Comparison of ENCODE assay signal across 19 cellular contexts in the genomic region with DNA sequence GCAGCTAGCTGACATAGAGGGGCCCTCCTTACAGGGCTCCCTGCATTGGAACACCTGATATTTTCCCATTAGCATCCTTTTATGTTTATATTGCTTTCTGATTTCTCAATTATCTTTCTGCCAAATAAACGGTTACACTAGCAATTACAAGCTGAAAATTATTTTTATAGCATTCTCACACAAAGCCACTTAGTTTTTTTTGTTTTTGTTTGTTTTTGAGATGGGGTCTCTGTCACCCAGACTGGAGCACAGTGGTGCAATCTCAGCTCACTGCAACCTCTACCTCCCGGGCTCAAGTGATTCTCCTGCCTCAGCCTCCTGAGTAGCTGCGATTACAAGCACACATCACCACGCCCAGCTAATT. TPM values are rescaled to one million over a fixed set of nuclear protein-coding genes. Genes with fewer than 3 reads are reported as not detected.
DNase-seq lines count a peak whose midpoint lies in the region; ATAC-seq lines count a peak whose summit lies in the region.
"Had no signal": no experiment of that assay in that cellular context is flagged by ENCODE, and none has a peak within 500 bp of the region (broad histone marks: within the 10 kb centered on the region; RNA-seq: fewer than 3 reads in every experiment).

No MANE protein-coding gene starts in this region.

- no peaks in the 10 kb centered on the region for H3K36me3 Mint-ChIP-seq in T-helper 1 cell treated with Interleukin-12 subunit alpha and Interleukin-12 subunit beta and Interleukin-4 antibody, amounts not matched to agents 30 μg/mL and 1 μg/mL, for 36 hours (ENCODE audit: low read depth)
- peaks cover 3% of the 10 kb centered on the region for H3K36me3 Mint-ChIP-seq in IgD-negative memory B cell
- H3K36me3 Mint-ChIP-seq in activated naive CD8-positive, alpha-beta T cell, result no peaks in the 10 kb centered on the region
- H3K36me3 Mint-ChIP-seq in naive thymus-derived CD4-positive, alpha-beta T cell, result no peaks in the 10 kb centered on the region

- intact Hi-C loops in naive thymus-derived CD4-positive, alpha-beta T cell (cut with micrococcal nuclease), result loop anchor here (1.0 kb wide), 2 partner anchors 10 to 14 kb away; a partner anchor contains a TSS

- H3K4me3 Mint-ChIP-seq in T-helper 1 cell treated with Interleukin-12 subunit alpha and Interleukin-12 subunit beta and Interleukin-4 antibody, amounts not matched to agents 30 μg/mL and 1 μg/mL, for 36 hours, result no peak overlapping the region
- H3K4me3 Mint-ChIP-seq in IgD-negative memory B cell, result peak overlapping the region; percentile 38 to 91 (median 76)
- H3K4me3 Mint-ChIP-seq in activated naive CD8-positive, alpha-beta T cell, result peak overlapping the region; percentile 72
- peak overlapping the region; percentile 39 to 84 (median 76) for H3K4me3 Mint-ChIP-seq in naive thymus-derived CD4-positive, alpha-beta T cell

- CTCF ChIA-PET in naive thymus-derived CD4-positive, alpha-beta T cell (lab: Charles Lee), result interaction anchor here (0.6 to 1.8 kb wide), 4 partner anchors 8 to 230 kb away, joined by 3 to 10 read pairs (median 4); no protein-coding TSS in a partner anchor

- no peaks in the 10 kb centered on the region for H3K9me3 ChIP-seq in naive thymus-derived CD4-positive, alpha-beta T cell (ENCODE audit: control insufficient read depth in 2 of 3, low read length in 3 of 3)
- H3K9me3 ChIP-seq: BE2C, breast epithelium, left ventricle myocardium inferior, SK-N-SH had no signal

- POLR2A ChIA-PET in naive thymus-derived CD4-positive, alpha-beta T cell (lab: Charles Lee), result interaction anchor here (0.6 to 7.9 kb wide), 12 partner anchors 9 to 60 kb away, joined by 3 to 42 read pairs (median 4); a partner anchor contains a TSS

- peaks cover 12 to 33% of the 10 kb centered on the region in 2 donors for H3K4me1 ChIP-seq in naive thymus-derived CD4-positive, alpha-beta T cell (ENCODE audit: control insufficient read depth in 2 of 2, insufficient read depth in 2 of 2, low read length in 2 of 2)
- H3K4me1 ChIP-seq: breast epithelium, left ventricle myocardium inferior had no signal

- peaks cover under 1% of the 10 kb centered on the region for H3K9me3 Mint-ChIP-seq in T-helper 1 cell treated with Interleukin-12 subunit alpha and Interleukin-12 subunit beta and Interleukin-4 antibody, amounts not matched to agents 30 μg/mL and 1 μg/mL, for 36 hours
- no peaks in the 10 kb centered on the region for H3K9me3 Mint-ChIP-seq in IgD-negative memory B cell
- no peaks in the 10 kb centered on the region for H3K9me3 Mint-ChIP-seq in activated naive CD8-positive, alpha-beta T cell (ENCODE audit: low read depth)
- no peaks in the 10 kb centered on the region for H3K9me3 Mint-ChIP-seq in naive thymus-derived CD4-positive, alpha-beta T cell

- no peak for ATAC-seq in naive thymus-derived CD4-positive, alpha-beta T cell
- ATAC-seq in HG02840 (IDR thresholded peaks at IDR 0.05; ENCODE audit: low FRiP score, unreplicated experiment), result no peak
- ATAC-seq in HG02642 (IDR thresholded peaks at IDR 0.05; ENCODE audit: poor library complexity, unreplicated experiment), result no peak
- ATAC-seq in HG03097 (IDR thresholded peaks at IDR 0.05; ENCODE audit: low FRiP score, unreplicated experiment), result no peak
- ATAC-seq: Panc1 had no signal

- H3K27me3 ChIP-seq in naive thymus-derived CD4-positive, alpha-beta T cell (ENCODE audit: control insufficient read depth in 2 of 2, insufficient read depth in 2 of 2, low read length in 2 of 2), result no peaks in the 10 kb centered on the region
- H3K27me3 ChIP-seq: BE2C, breast epithelium had no signal

- H3K27ac ChIP-seq in naive thymus-derived CD4-positive, alpha-beta T cell (ENCODE audit: low read depth, low read length), result peak overlapping the region; percentile 52
- H3K27ac ChIP-seq: 22Rv1, breast epithelium, dorsolateral prefrontal cortex, left ventricle myocardium inferior, WERI-Rb-1 had no signal

- peaks cover 4% of the 10 kb centered on the region for H3K27me3 Mint-ChIP-seq in T-helper 1 cell treated with Interleukin-12 subunit alpha and Interleukin-12 subunit beta and Interleukin-4 antibody, amounts not matched to agents 30 μg/mL and 1 μg/mL, for 36 hours (ENCODE audit: low read depth)
- no peaks in the 10 kb centered on the region for H3K27me3 Mint-ChIP-seq in IgD-negative memory B cell
- H3K27me3 Mint-ChIP-seq in activated naive CD8-positive, alpha-beta T cell, result no peaks in the 10 kb centered on the region
- peaks cover 0 to 5% (median 0%) of the 10 kb centered on the region in 5 donors for H3K27me3 Mint-ChIP-seq in naive thymus-derived CD4-positive, alpha-beta T cell

- peak overlapping the region; percentile 52 for H3K27ac Mint-ChIP-seq in T-helper 1 cell treated with Interleukin-12 subunit alpha and Interleukin-12 subunit beta and Interleukin-4 antibody, amounts not matched to agents 30 μg/mL and 1 μg/mL, for 36 hours
- peak overlapping the region; percentile 51 to 96 (median 92) for H3K27ac Mint-ChIP-seq in IgD-negative memory B cell
- H3K27ac Mint-ChIP-seq in activated naive CD8-positive, alpha-beta T cell, result peak overlapping the region; percentile 87
- peak overlapping the region; percentile 10 to 94 (median 85) for H3K27ac Mint-ChIP-seq in naive thymus-derived CD4-positive, alpha-beta T cell

- H3K4me1 Mint-ChIP-seq in T-helper 1 cell treated with Interleukin-12 subunit alpha and Interleukin-12 subunit beta and Interleukin-4 antibody, amounts not matched to agents 30 μg/mL and 1 μg/mL, for 36 hours (ENCODE audit: low read depth), result peaks cover 31% of the 10 kb centered on the region
- H3K4me1 Mint-ChIP-seq in IgD-negative memory B cell, result peaks cover 17 to 26% (median 20%) of the 10 kb centered on the region in 3 donors
- H3K4me1 Mint-ChIP-seq in activated naive CD8-positive, alpha-beta T cell (ENCODE audit: low read depth), result peaks cover 44% of the 10 kb centered on the region
- H3K4me1 Mint-ChIP-seq in naive thymus-derived CD4-positive, alpha-beta T cell, result peaks cover 27 to 56% (median 49%) of the 10 kb centered on the region in 7 donors

- H3K36me3 ChIP-seq in naive thymus-derived CD4-positive, alpha-beta T cell (ENCODE audit: control insufficient read depth in 2 of 3, insufficient read depth in 3 of 3, low read length in 3 of 3), result no peaks in the 10 kb centered on the region
- H3K36me3 ChIP-seq: BE2C, breast epithelium, left ventricle myocardium inferior, WERI-Rb-1 had no signal

- H3K4me3 ChIP-seq in naive thymus-derived CD4-positive, alpha-beta T cell (ENCODE audit: low read length), result peak overlapping the region; percentile 39
- H3K4me3 ChIP-seq: breast epithelium, dorsolateral prefrontal cortex, left ventricle myocardium inferior had no signal

- no peak for DNase-seq in T-helper 1 cell
- DNase-seq in naive thymus-derived CD4-positive, alpha-beta T cell, result no peak
- DNase-seq: DMS153; dorsolateral prefrontal cortex; left ventricle myocardium inferior; posterior cingulate gyrus; SK-N-SH; stimulated activated CD4-positive, alpha-beta T cell treated with anti-CD3 and anti-CD28 coated beads, Interleukin-4, amount 100 ng/mL, for 4 hours; WERI-Rb-1 had no signal

RNA-seq across cellular contexts. Expression of a gene that starts 9.9 kb away (rescaled TPM):
- 93.1 TPM for polyA plus RNA-seq in IgD-negative memory B cell
- 100 to 1,000 TPM; 129 to 181 (median 152) TPM for total RNA-seq in naive thymus-derived CD4-positive, alpha-beta T cell
- polyA plus RNA-seq in naive thymus-derived CD4-positive, alpha-beta T cell, result 100 to 1,000 TPM; 165 to 249 TPM
